In the genomic region with DNA sequence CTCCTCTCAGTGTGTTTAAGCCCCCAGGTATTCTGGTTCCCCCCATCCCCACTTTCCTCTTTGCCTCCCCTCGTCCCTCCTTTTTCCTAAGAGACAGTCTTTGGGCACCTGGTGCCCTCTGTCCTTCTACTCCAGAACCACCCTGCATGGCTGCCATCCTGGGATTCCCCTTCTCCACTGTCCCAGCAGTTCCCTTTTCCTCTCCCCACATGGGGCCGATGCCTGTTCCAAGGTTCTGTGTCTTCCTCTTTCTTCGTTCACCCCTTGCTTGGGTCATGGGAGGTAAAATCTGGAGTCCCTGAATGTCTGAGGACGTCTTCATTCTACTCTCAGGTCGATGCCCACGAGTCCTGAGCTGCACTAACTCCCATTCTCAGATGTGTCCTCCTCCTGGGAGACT, we compare ENCODE assay signal across 20 cellular contexts.
"Had no signal": no experiment of that assay in that cellular context is flagged by ENCODE, and none has a peak within 500 bp of the region (broad histone marks: within the 10 kb centered on the region; RNA-seq: fewer than 3 reads in every experiment).

No MANE protein-coding gene starts in this region.

- H3K4me2 ChIP-seq: hepatocyte had no signal

- H3K36me3 ChIP-seq: left ventricle myocardium inferior, lower lobe of right lung, uterus had no signal

- H3K27ac ChIP-seq: foreskin keratinocyte, hepatocyte, left ventricle myocardium inferior, lower lobe of right lung, uterus had no signal

- H3K4me3 Mint-ChIP-seq: memory B cell; mesothelial cell of epicardium; stimulated activated naive B cell treated with anti-CD40 and anti-IgM and Interleukin-4, amounts not matched to agents 10 μg/mL and 1 μg/mL and 100 μg/mL, for 72 hours had no signal

- H2AFZ ChIP-seq: hepatocyte had no signal

- DNase-seq: dermis blood vessel endothelial cell; erythroblast; foreskin keratinocyte; head of caudate nucleus; kidney; left cardiac atrium; left ventricle myocardium inferior; lower lobe of right lung; posterior cingulate gyrus; right cardiac atrium; small intestine; stimulated activated CD4-positive, alpha-beta T cell treated with anti-CD3 and anti-CD28 coated beads, Interleukin-4, amount 100 ng/mL, for 1 hour; stimulated activated CD8-positive, alpha-beta memory T cell treated with anti-CD3 and anti-CD28 coated beads, Interleukin-4, amount 100 ng/mL, for 48 hours; stimulated activated naive B cell treated with anti-CD40 and anti-IgM and Interleukin-4, amounts not matched to agents 10 μg/mL and 1 μg/mL and 100 μg/mL, for 72 hours; trophoblast cell; uterus had no signal

- ATAC-seq: foreskin keratinocyte; left cardiac atrium; lower lobe of right lung; right cardiac atrium; stimulated activated naive B cell treated with anti-CD40 and anti-IgM and Interleukin-4, amounts not matched to agents 10 μg/mL and 1 μg/mL and 100 μg/mL, for 72 hours had no signal

- H3K9me3 ChIP-seq: lower lobe of right lung, uterus had no signal

- H3K4me3 ChIP-seq: hepatocyte, left ventricle myocardium inferior, lower lobe of right lung, uterus had no signal

- FAIRE-seq: endothelial cell of umbilical vein, kidney, small intestine had no signal

- H3K4me1 ChIP-seq: foreskin keratinocyte, left ventricle myocardium inferior, lower lobe of right lung, uterus had no signal

- H3K79me2 ChIP-seq: hepatocyte had no signal

- H3K27ac Mint-ChIP-seq: memory B cell; mesothelial cell of epicardium; stimulated activated naive B cell treated with anti-CD40 and anti-IgM and Interleukin-4, amounts not matched to agents 10 μg/mL and 1 μg/mL and 100 μg/mL, for 72 hours had no signal

- H3K27me3 ChIP-seq: foreskin keratinocyte, hepatocyte, uterus had no signal

- H3K27me3 Mint-ChIP-seq: memory B cell; stimulated activated naive B cell treated with anti-CD40 and anti-IgM and Interleukin-4, amounts not matched to agents 10 μg/mL and 1 μg/mL and 100 μg/mL, for 72 hours had no signal
